Comparison of ENCODE assay signal across 8 cellular contexts in the genomic region with DNA sequence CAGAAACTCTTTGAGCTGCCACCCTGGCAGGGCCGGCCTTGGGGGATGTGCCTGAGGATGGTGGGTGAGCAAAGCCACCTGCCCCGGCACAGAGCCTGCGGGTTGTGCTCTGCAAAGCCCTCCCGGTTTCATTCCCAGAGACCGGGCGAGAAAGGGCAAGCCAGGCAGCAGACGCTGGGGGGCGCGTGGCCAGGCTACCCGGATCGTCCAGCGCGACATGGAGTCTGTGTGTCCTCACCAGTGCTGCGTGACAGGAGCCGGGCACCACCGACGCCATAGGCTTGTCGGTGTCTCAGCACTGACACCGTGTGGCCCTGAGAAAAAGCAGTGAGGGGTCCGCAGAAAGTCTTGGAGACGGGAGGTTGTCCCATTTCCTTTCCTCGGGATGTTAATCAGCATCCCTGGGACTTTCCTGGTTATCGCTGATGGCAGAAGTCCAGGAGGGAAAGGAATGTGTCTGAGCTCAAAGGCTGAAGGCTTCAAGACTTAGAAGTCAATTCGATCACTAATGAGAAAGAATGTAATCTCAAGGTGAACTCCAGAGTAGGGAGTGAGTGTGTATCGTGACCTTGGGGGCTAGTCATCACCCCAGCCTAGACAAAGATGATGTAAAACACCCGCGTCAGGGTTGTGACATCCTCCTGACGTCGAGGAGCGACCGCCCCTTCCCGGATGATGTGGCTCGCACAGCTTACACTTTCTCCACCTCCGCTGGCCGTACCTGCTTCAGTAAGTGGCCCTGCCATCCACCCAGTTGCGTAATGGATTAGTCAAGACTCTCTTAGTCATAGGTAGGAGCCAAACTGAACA. TPM values are rescaled to one million over a fixed set of nuclear protein-coding genes. Genes with fewer than 3 reads are reported as not detected.
DNase-seq lines count a peak whose midpoint lies in the region; ATAC-seq and TF ChIP-seq lines count a peak whose summit lies in the region.

No MANE protein-coding gene starts in this region.

- ATAC-seq in right lobe of liver (peak; percentile 70 to 83 (median 77)), GM21717 (IDR thresholded peaks at IDR 0.05; ENCODE audit: unreplicated experiment) (no peak)

- no peak for TF ChIP-seq POLR2A in right lobe of liver (IDR thresholded peaks at IDR 0.05)

- peak overlapping the region in 2 of 3 donors; percentile 33 to 36 for H3K27ac ChIP-seq in right lobe of liver

- peak; percentile 36 to 67 (median 50) for TF ChIP-seq CTCF in right lobe of liver (IDR thresholded peaks at IDR 0.05)

- intact Hi-C loops in right lobe of liver (cut with DNase I): loop anchor here in 1 of 2 donors (5.0 kb wide), 1 partner anchor 65 kb away; no protein-coding TSS in a partner anchor

- no peaks in the 10 kb centered on the region for H3K9me3 ChIP-seq in right lobe of liver

- H3K4me1 ChIP-seq in right lobe of liver: peaks cover 0 to 25% (median 0%) of the 10 kb centered on the region in 4 donors

- no peaks in the 10 kb centered on the region for H3K27me3 ChIP-seq in right lobe of liver

- H3K4me3 ChIP-seq in right lobe of liver: peak overlapping the region in 1 of 3 donors; percentile 14

- H3K36me3 ChIP-seq in right lobe of liver: no peaks in the 10 kb centered on the region

- DNase-seq in AG08396 (ENCODE audit: low spot score) (peak; percentile 69), GOT3 (lab: John Stamatoyannopoulos, UW) (peak; percentile 22), NCI-H510A treated with DMSO at 0.1 percent for 48 hours (lab: John Stamatoyannopoulos, UW) (peak; percentile 86), right lobe of liver (peak; percentile 64 to 83 (median 74))
- peak; percentile 75 for DNase-seq in activated CD4-positive, alpha-beta T cell treated with anti-CD3 and anti-CD28 coated beads for 48 hours
- peak; percentile 32 for DNase-seq in effector CD4-positive, alpha-beta T cell
- DNase-seq in stimulated activated CD4-positive, alpha-beta T cell treated with anti-CD3 and anti-CD28 coated beads, Interleukin-4, amount 100 ng/mL, for 4 hours: peak; percentile 46 to 64

- 11% methylated on average over 20 of the region's 36 CpGs for WGBS in right lobe of liver (ENCODE audit: insufficient coverage, low coverage, low lambda C conversion rate, missing lambda C conversion rate)

RNA-seq across cellular contexts. Expression of a gene that starts 36.3 kb away (rescaled TPM):
- not detected for total RNA-seq in right lobe of liver

RNA-seq across cellular contexts. Expression of a gene that starts 37.2 kb away (rescaled TPM):
- not detected for total RNA-seq in right lobe of liver

Comparison
In these comparisons a context has a peak if more than half of its experiments do, and no peak if none do; other contexts are left out.
1. DNase-seq: peak in every context shown above with its lines; median percentile 86 in NCI-H510A treated with DMSO at 0.1 percent for 48 hours; 75 in activated CD4-positive, alpha-beta T cell treated with anti-CD3 and anti-CD28 coated beads for 48 hours; 74 in right lobe of liver; 69 in AG08396; 55 in stimulated activated CD4-positive, alpha-beta T cell treated with anti-CD3 and anti-CD28 coated beads, Interleukin-4, amount 100 ng/mL, for 4 hours; 32 in effector CD4-positive, alpha-beta T cell; 22 in GOT3.